In the genomic region with DNA sequence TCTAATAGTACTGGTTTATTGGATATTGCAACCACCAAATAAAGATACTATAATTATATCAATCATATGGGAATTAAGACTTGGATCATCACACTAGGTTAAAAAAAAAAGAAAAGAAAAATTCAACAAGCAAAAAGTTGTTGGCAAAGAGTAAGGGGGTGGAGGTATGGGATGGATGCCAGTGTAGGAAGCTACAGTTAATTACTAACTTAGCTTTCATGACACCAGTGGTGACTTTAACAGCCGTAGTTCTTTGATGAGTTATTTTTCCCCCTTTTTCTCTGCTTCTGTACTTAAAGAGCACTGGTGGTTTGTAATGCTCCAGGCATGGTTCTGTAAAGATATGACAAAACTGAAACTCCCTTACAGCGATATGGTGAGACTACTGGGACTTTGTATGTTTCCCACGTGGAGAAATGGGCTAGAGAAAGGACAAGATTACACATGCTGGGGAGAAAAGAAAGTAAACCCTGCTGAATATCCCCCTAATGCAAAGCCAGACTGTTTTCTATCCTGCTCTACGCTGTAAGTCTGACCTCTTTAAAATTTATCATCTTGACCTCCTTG, we compare ENCODE assay signal across 18 cellular contexts.
DNase-seq lines count a peak whose midpoint lies in the region; ATAC-seq and TF ChIP-seq lines count a peak whose summit lies in the region.
"Had no signal": no experiment of that assay in that cellular context is flagged by ENCODE, and none has a peak within 500 bp of the region (broad histone marks: within the 10 kb centered on the region; RNA-seq: fewer than 3 reads in every experiment).

No MANE protein-coding gene starts in this region.

- H3K27me3 ChIP-seq in smooth muscle cell (ENCODE audit: low read depth) (no peaks in the 10 kb centered on the region), left lung (no peaks in the 10 kb centered on the region)
- H3K27me3 ChIP-seq: MG63, Peyer's patch had no signal

- H3K4me3 ChIP-seq in GM12865 (ENCODE audit: low read depth, low read length): no peak overlapping the region
- H3K4me3 ChIP-seq in fibroblast of the aortic adventitia (ENCODE audit: low read depth, low read length): no peak overlapping the region
- no peak overlapping the region for H3K4me3 ChIP-seq in smooth muscle cell
- H3K4me3 ChIP-seq in left lung: no peak overlapping the region
- H3K4me3 ChIP-seq: MG63, Peyer's patch had no signal

- intact Hi-C loops in left lung (cut with DNase I): no loop called here

- H3K9ac ChIP-seq in smooth muscle cell (ENCODE audit: low read depth): no peak overlapping the region

- no peak for ATAC-seq in left lung
- ATAC-seq: SK-N-SH treated with all-trans-retinoic acid at 6 μM for 48 hours had no signal

- WGBS in smooth muscle cell (ENCODE audit: low lambda C conversion rate): 13% methylated on average over 4 of the region's 4 CpGs

- H3F3A ChIP-seq in smooth muscle cell (ENCODE audit: low read depth): no peaks in the 10 kb centered on the region

- peak overlapping the region; percentile 13 for H2AFZ ChIP-seq in smooth muscle cell (ENCODE audit: low read depth)

- no peaks in the 10 kb centered on the region for H3K79me2 ChIP-seq in smooth muscle cell (ENCODE audit: low read depth)

- no peaks in the 10 kb centered on the region for H3K4me1 ChIP-seq in smooth muscle cell (ENCODE audit: low read depth)
- H3K4me1 ChIP-seq in left lung: no peaks in the 10 kb centered on the region
- H3K4me1 ChIP-seq: Peyer's patch had no signal

- H4K20me1 ChIP-seq in smooth muscle cell (ENCODE audit: low read depth): no peaks in the 10 kb centered on the region

- DNase-seq in GM12865 (ENCODE audit: low read depth) (peak; percentile 21), NCI-H446 treated with DMSO at 0.1 percent for 48 hours (lab: John Stamatoyannopoulos, UW) (peak; percentile 20), fibroblast of the aortic adventitia (ENCODE audit: low read depth) (peak; percentile 7), smooth muscle cell (lab: John Stamatoyannopoulos, UW; ENCODE audit: unreplicated experiment) (no peak), left lung (no peak), ureter (ENCODE audit: low spot score) (no peak), NCI-H1105 (lab: John Stamatoyannopoulos, UW) (no peak)
- DNase-seq: CD4-positive, CD25-positive, alpha-beta regulatory T cell; DMS79 treated with DMSO at 0.1 percent for 48 hours; GOT3; HCEC 1CT; Kasumi-1; MG63; NCI-H1436; NCI-H1930; NCI-H510A; Peyer's patch had no signal

- H3K27ac ChIP-seq in smooth muscle cell (ENCODE audit: low read depth) (no peak overlapping the region), left lung (no peak overlapping the region)
- H3K27ac ChIP-seq: Peyer's patch had no signal

- H3K4me2 ChIP-seq in smooth muscle cell: peak overlapping the region; percentile 50

- H3K36me3 ChIP-seq in smooth muscle cell (ENCODE audit: low read depth) (no peaks in the 10 kb centered on the region), left lung (no peaks in the 10 kb centered on the region)
- H3K36me3 ChIP-seq: MG63, Peyer's patch had no signal

- H3K9me3 ChIP-seq in smooth muscle cell (replicated peaks; ENCODE audit: low read depth) (no peaks in the 10 kb centered on the region), left lung (no peaks in the 10 kb centered on the region)
- H3K9me3 ChIP-seq: MG63, Peyer's patch had no signal

- TF ChIP-seq CTCF in GM12865 (IDR thresholded peaks at IDR 0.05; ENCODE audit: insufficient read depth, low read depth, low read length, missing control alignments) (no peak), fibroblast of the aortic adventitia (IDR thresholded peaks at IDR 0.05; ENCODE audit: insufficient read depth, low read length) (no peak), smooth muscle cell (IDR thresholded peaks at IDR 0.05; ENCODE audit: borderline replicate concordance, insufficient read depth, poor library complexity, severe bottlenecking) (no peak), left lung (IDR thresholded peaks at IDR 0.05) (no peak)

Comparison
In these comparisons a context has a peak if more than half of its experiments do, and no peak if none do; other contexts are left out.
1. DNase-seq: peak in GM12865 (single experiment), NCI-H446 treated with DMSO at 0.1 percent for 48 hours (single experiment) and fibroblast of the aortic adventitia (single experiment); none in smooth muscle cell (single experiment), left lung (0 of 2), ureter (single experiment) and NCI-H1105 (single experiment).